Comparison of ENCODE assay signal across 1 cellular context in genomic region chr1:26154750-26155149, GRCh38.
TF ChIP-seq lines count a peak whose summit lies in the region.

No MANE protein-coding gene starts in this region.

TF ChIP-seq in GM23338, 12 proteins besides CTCF, POLR2A, EP300 and RAD21 (continued from another document):
- TF ChIP-seq ZNF462 (CRISPR knock-in tag; IDR thresholded peaks at IDR 0.05) (no peak), POLR2AphosphoS5 (IDR thresholded peaks at IDR 0.05; ENCODE audit: low read depth) (peak; percentile 38; the same call in 1 of the 2 replicates), CREB1 (CRISPR knock-in tag; IDR thresholded peaks at IDR 0.05; ENCODE audit: low read depth) (0 out of 2 replicates have a peak, but pooled peaks have one; percentile 15), NANOG (IDR thresholded peaks at IDR 0.05; ENCODE audit: borderline replicate concordance) (no peak)
TF ChIP-seq in GM23338: peak in this region for 2.
